Comparison of ENCODE assay signal across 8 cellular contexts in the genomic region with DNA sequence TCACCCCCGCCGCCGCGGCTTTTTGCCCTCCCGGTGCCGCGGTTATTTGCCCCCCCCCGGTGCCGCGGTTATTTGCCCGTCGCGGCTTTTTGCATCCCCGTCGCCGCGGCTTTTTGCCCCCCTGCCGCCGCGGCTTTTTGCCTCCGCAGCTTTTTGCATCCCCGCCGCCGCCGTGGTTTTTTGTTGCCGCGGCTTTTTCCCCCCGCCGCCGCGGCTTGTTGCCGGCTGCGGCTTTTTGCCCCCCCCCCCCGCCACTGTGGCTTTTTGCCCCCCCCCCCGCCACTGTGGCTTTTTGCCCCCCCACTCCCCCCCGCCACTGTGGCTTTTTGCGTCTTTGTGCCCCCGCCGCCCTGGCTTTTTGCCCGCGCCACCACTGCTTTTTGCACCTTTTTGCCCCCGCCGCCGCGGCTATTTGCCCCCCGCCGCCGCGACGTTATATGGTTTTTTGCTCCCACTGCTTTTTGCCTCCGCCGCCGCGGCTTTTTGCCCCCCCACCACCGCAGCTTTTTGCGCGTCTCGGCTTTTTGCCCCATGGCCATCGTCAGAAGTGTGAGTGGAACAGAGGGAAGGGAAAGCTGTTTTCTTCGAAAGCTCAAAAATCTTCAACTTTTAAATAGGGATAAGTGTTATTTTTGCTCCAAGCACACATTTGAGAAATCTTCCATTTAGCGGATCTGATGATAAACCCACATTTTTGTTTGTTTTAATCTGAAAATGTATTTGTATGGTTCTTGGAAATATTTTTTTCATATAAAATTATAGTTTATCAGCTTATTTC.
DNase-seq lines count a peak whose midpoint lies in the region; FAIRE-seq and TF ChIP-seq lines count a peak whose summit lies in the region.
"Not testable (repeated sequence)": the region's sequence is repeated elsewhere in the genome, so short reads cannot be mapped to it uniquely, and the experiment has no call there.

No MANE protein-coding gene starts in this region.

- H3K27me3 ChIP-seq in BLaER1 treated with 17β-estradiol and CSF1 and Interleukin-3, amounts not matched to agents 10 nM and 100 nM = peaks cover 47 to 67% (median 57%) of the 10 kb centered on the region in 11 experiments
- H3K27me3 ChIP-seq in esophagus (ENCODE audit: control insufficient read depth in 1 of 2, insufficient read depth in 2 of 2, low read length in 2 of 2) (peaks cover 0 to 19% of the 10 kb centered on the region in 2 donors), keratinocyte (ENCODE audit: control insufficient read depth, extremely low read depth, insufficient read depth, low read length) (peaks cover 15% of the 10 kb centered on the region), suprapubic skin (peaks cover 49% of the 10 kb centered on the region)
- not testable (repeated sequence) for H3K27me3 ChIP-seq in ovary

- not testable (repeated sequence) for H3K9me1 ChIP-seq in keratinocyte (ENCODE audit: control insufficient read depth, extremely low read depth, insufficient read depth, low read length)

- H3K9me3 Mint-ChIP-seq in IgD-negative memory B cell; activated CD4-positive, alpha-beta T cell treated with anti-CD3 and anti-CD28 coated beads, Interleukin-2, amount 10 ng/mL, durations not matched to agents 24 days and 14 days: not testable (repeated sequence)

- H3K27ac Mint-ChIP-seq in IgD-negative memory B cell = peak overlapping the region in 2 of 3 donors; percentile 78 to 91
- H3K27ac Mint-ChIP-seq in activated CD4-positive, alpha-beta T cell treated with anti-CD3 and anti-CD28 coated beads, Interleukin-2, amount 10 ng/mL, durations not matched to agents 24 days and 14 days = peak overlapping the region; percentile 53

- not testable (repeated sequence) for H3K36me3 Mint-ChIP-seq in IgD-negative memory B cell; activated CD4-positive, alpha-beta T cell treated with anti-CD3 and anti-CD28 coated beads, Interleukin-2, amount 10 ng/mL, durations not matched to agents 24 days and 14 days (ENCODE audit: low read depth)

- 3 to 4% methylated on average over 58 to 61 of the region's 61 CpGs for WGBS in esophagus, 2 donors
- 2 to 6% (median 4%) methylated on average over 53 to 61 of the region's 61 CpGs for WGBS in ovary, 3 donors
- 3% methylated on average over 61 of the region's 61 CpGs for WGBS in suprapubic skin

- peaks cover 0 to 19% (median 12%) of the 10 kb centered on the region in 11 experiments; a peak in 19 of 22 replicates for H4K20me1 ChIP-seq in BLaER1 treated with 17β-estradiol and CSF1 and Interleukin-3, amounts not matched to agents 10 nM and 100 nM
- H4K20me1 ChIP-seq in keratinocyte (ENCODE audit: control insufficient read depth, extremely low read depth, insufficient read depth, low read length) = not testable (repeated sequence)

- dilution Hi-C loops in keratinocyte (cut with MboI; ENCODE audit: extremely low pct_ligation_motif_present, low sequenced_read_pairs) = not testable (repeated sequence)

- H3K4me1 Mint-ChIP-seq in IgD-negative memory B cell; activated CD4-positive, alpha-beta T cell treated with anti-CD3 and anti-CD28 coated beads, Interleukin-2, amount 10 ng/mL, durations not matched to agents 24 days and 14 days: not testable (repeated sequence)

- intact Hi-C loops in activated CD4-positive, alpha-beta T cell treated with anti-CD3 and anti-CD28 coated beads, Interleukin-2, amount 10 ng/mL, durations not matched to agents 24 days and 14 days (cut with micrococcal nuclease); ovary (cut with DNase I): not testable (repeated sequence)

- not testable (repeated sequence) for H3K27me3 Mint-ChIP-seq in IgD-negative memory B cell
- H3K27me3 Mint-ChIP-seq in activated CD4-positive, alpha-beta T cell treated with anti-CD3 and anti-CD28 coated beads, Interleukin-2, amount 10 ng/mL, durations not matched to agents 24 days and 14 days = peaks cover 15% of the 10 kb centered on the region

- peak overlapping the region; percentile 48 to 99 (median 68); a peak in 18 of 22 replicates for H3K4me2 ChIP-seq in BLaER1 treated with 17β-estradiol and CSF1 and Interleukin-3, amounts not matched to agents 10 nM and 100 nM
- peak overlapping the region; percentile 22 for H3K4me2 ChIP-seq in keratinocyte (ENCODE audit: control insufficient read depth, extremely low read depth, insufficient read depth, low read depth, low read length)

- not testable (repeated sequence) for TF ChIP-seq EP300 in ovary (IDR thresholded peaks at IDR 0.05); suprapubic skin (IDR thresholded peaks at IDR 0.05)

- not testable (repeated sequence) for H3K27ac ChIP-seq in BLaER1 treated with 17β-estradiol and CSF1 and Interleukin-3, amounts not matched to agents 10 nM and 100 nM; esophagus (ENCODE audit: low read depth in 2 of 2, low read length in 1 of 2); keratinocyte (ENCODE audit: control insufficient read depth, insufficient read depth, low read length); ovary; suprapubic skin

- TF ChIP-seq POLR2A in ovary (IDR thresholded peaks at IDR 0.05); suprapubic skin (IDR thresholded peaks at IDR 0.05): not testable (repeated sequence)

- DNase-seq in activated CD4-positive, alpha-beta T cell treated with anti-CD3 and anti-CD28 coated beads, Interleukin-2, amount 10 ng/mL, durations not matched to agents 24 days and 14 days; keratinocyte (ENCODE audit: low read depth, low spot score): not testable (repeated sequence)
- DNase-seq in astrocyte of the hippocampus (ENCODE audit: low read depth, low spot score) (peak; percentile 27), ovary (peak in 1 of 5 donors; percentile 16), suprapubic skin (ENCODE audit: low spot score in 2 of 2) (peak in 1 of 2 donors; percentile 57)

- H3K4me3 ChIP-seq in BLaER1 treated with 17β-estradiol and CSF1 and Interleukin-3, amounts not matched to agents 10 nM and 100 nM = peak overlapping the region; percentile 29 to 65 (median 52); a peak in 16 of 20 replicates
- H3K4me3 ChIP-seq in esophagus (ENCODE audit: low read depth in 1 of 2, low read length in 2 of 2) = peak overlapping the region; percentile 3 to 57
- peak overlapping the region in 2 of 3 experiments; percentile 40 to 58 for H3K4me3 ChIP-seq in keratinocyte (ENCODE audit: control insufficient read depth in 2 of 3, extremely low read depth in 1 of 3, insufficient read depth in 2 of 3, low read depth in 1 of 3, low read length in 3 of 3)
- peak overlapping the region; percentile 14 for H3K4me3 ChIP-seq in ovary
- peak overlapping the region; percentile 48 for H3K4me3 ChIP-seq in suprapubic skin

- not testable (repeated sequence) for H3K9me3 ChIP-seq in BLaER1 treated with 17β-estradiol and CSF1 and Interleukin-3, amounts not matched to agents 10 nM and 100 nM (replicated peaks in 1 of 11); esophagus (ENCODE audit: control insufficient read depth in 2 of 2, insufficient read depth in 1 of 2, low read depth in 1 of 2, low read length in 1 of 2); keratinocyte (ENCODE audit: control insufficient read depth, low read depth, low read length); ovary; suprapubic skin

- FAIRE-seq in keratinocyte (lab: Jason Lieb, UNC) = not testable (repeated sequence)

- H3K9ac ChIP-seq in BLaER1 treated with 17β-estradiol and CSF1 and Interleukin-3, amounts not matched to agents 10 nM and 100 nM; keratinocyte (ENCODE audit: control insufficient read depth, extremely low read depth, insufficient read depth, low read length): not testable (repeated sequence)

- not testable (repeated sequence) for H2AFZ ChIP-seq in keratinocyte (ENCODE audit: control insufficient read depth, low read length)

- H3K79me2 ChIP-seq in keratinocyte (ENCODE audit: control insufficient read depth, insufficient read depth, low read length) = not testable (repeated sequence)

- not testable (repeated sequence) for TF ChIP-seq CTCF in keratinocyte (optimal IDR thresholded peaks at IDR 0.05 in 1 of 3, IDR thresholded peaks at IDR 0.05 in 1 of 3, conservative IDR thresholded peaks at IDR 0.05 in 1 of 3; ENCODE audit: extremely low read depth in 1 of 3, insufficient read depth in 2 of 3, low read length in 3 of 3); ovary (IDR thresholded peaks at IDR 0.05); suprapubic skin (IDR thresholded peaks at IDR 0.05)

- H3K36me3 ChIP-seq in BLaER1 treated with 17β-estradiol and CSF1 and Interleukin-3, amounts not matched to agents 10 nM and 100 nM; esophagus (ENCODE audit: control insufficient read depth in 2 of 2, insufficient read depth in 2 of 2, low read length in 1 of 2); keratinocyte (ENCODE audit: control insufficient read depth in 2 of 2, extremely low read depth in 1 of 2, insufficient read depth in 2 of 2, low read length in 2 of 2); ovary; suprapubic skin: not testable (repeated sequence)

- H3K4me3 Mint-ChIP-seq in IgD-negative memory B cell = peak overlapping the region; percentile 70 to 96 (median 80)
- peak overlapping the region; percentile 49 for H3K4me3 Mint-ChIP-seq in activated CD4-positive, alpha-beta T cell treated with anti-CD3 and anti-CD28 coated beads, Interleukin-2, amount 10 ng/mL, durations not matched to agents 24 days and 14 days

- peaks cover 0 to 11% (median 6%) of the 10 kb centered on the region in 10 experiments; a peak in 13 of 20 replicates for H3K4me1 ChIP-seq in BLaER1 treated with 17β-estradiol and CSF1 and Interleukin-3, amounts not matched to agents 10 nM and 100 nM
- not testable (repeated sequence) for H3K4me1 ChIP-seq in esophagus (ENCODE audit: control insufficient read depth in 2 of 2, insufficient read depth in 2 of 2, low read length in 1 of 2); keratinocyte (ENCODE audit: control insufficient read depth, extremely low read depth, insufficient read depth, low read length); ovary (ENCODE audit: insufficient read depth)
- peaks cover 25% of the 10 kb centered on the region for H3K4me1 ChIP-seq in suprapubic skin
